27 cellular contexts compared by ENCODE assay signal in genomic region chr3:99586680-99587079, GRCh38. TPM values are rescaled to one million over a fixed set of nuclear protein-coding genes. Genes with fewer than 3 reads are reported as not detected.
DNase-seq lines count a peak whose midpoint lies in the region; TF ChIP-seq lines count a peak whose summit lies in the region.
"Had no signal": no experiment of that assay in that cellular context is flagged by ENCODE, and none has a peak within 500 bp of the region (broad histone marks: within the 10 kb centered on the region; RNA-seq: fewer than 3 reads in every experiment).

No MANE protein-coding gene starts in this region.

- no peak overlapping the region for H4K8ac ChIP-seq in mesenchymal stem cell (ENCODE audit: low read length)

- 0 out of 2 replicates have a peak, but pooled peaks cover 5% of the 10 kb centered on the region for H3K36me3 Mint-ChIP-seq in HFFc6 (ENCODE audit: low read depth)
- H3K36me3 Mint-ChIP-seq: CD14-positive monocyte; natural killer cell treated with Interleukin-12 subunit alpha and Interleukin-12 subunit beta and Interleukin-15 and Interleukin-18, amount 100 ng/mL, for 72 hours had no signal

- H3K27ac ChIP-seq in mesenchymal stem cell (ENCODE audit: low read length, poor library complexity, severe bottlenecking): no peak overlapping the region
- H3K27ac ChIP-seq: body of pancreas, ovary, right atrium auricular region, SK-N-MC, thyroid gland had no signal

- H2AK5ac ChIP-seq in mesenchymal stem cell (ENCODE audit: low read length, severe bottlenecking): no peak overlapping the region

- no peak overlapping the region for H2AFZ ChIP-seq in mesenchymal stem cell (ENCODE audit: low read depth, low read length)
- H2AFZ ChIP-seq: GM23338 had no signal

- H2BK15ac ChIP-seq in mesenchymal stem cell (ENCODE audit: low read depth, poor library complexity, severe bottlenecking): no peak overlapping the region

- no peaks in the 10 kb centered on the region for H3K27me3 ChIP-seq in mesenchymal stem cell (ENCODE audit: control insufficient read depth in 1 of 2, insufficient read depth in 1 of 2, low read length in 2 of 2)
- H3K27me3 ChIP-seq: body of pancreas, ovary, right atrium auricular region, thyroid gland had no signal

- H3K36me3 ChIP-seq in mesenchymal stem cell (ENCODE audit: control insufficient read depth in 1 of 2, insufficient read depth in 2 of 2, low read depth in 1 of 2, low read length in 2 of 2): no peaks in the 10 kb centered on the region
- H3K36me3 ChIP-seq: ovary, right atrium auricular region, thyroid gland had no signal

- H3K4me3 Mint-ChIP-seq in HFFc6: peak overlapping the region; percentile 40
- H3K4me3 Mint-ChIP-seq: activated B cell treated with CpG ODN at 0.5 μM for 24 hours; CD14-positive monocyte; GM23338; natural killer cell treated with Interleukin-12 subunit alpha and Interleukin-12 subunit beta and Interleukin-15 and Interleukin-18, amount 100 ng/mL, for 72 hours; stimulated activated naive CD8-positive, alpha-beta T cell treated with anti-CD3 and anti-CD28 coated beads, Interleukin-15, Interleukin-2, amounts not matched to agents 100 ng/mL and 50 ng/mL, for 24 hours; T-helper 2 cell treated with Interferon-gamma antibody and Interleukin-4, amounts not matched to agents 5 μg/mL and 100 μg/mL, for 36 hours had no signal

- no peaks in the 10 kb centered on the region for H3K79me1 ChIP-seq in mesenchymal stem cell (replicated peaks; ENCODE audit: low read length, poor library complexity, severe bottlenecking)

- no peaks in the 10 kb centered on the region for H3K4me1 ChIP-seq in mesenchymal stem cell (ENCODE audit: control insufficient read depth, insufficient read depth, low read depth, low read length)
- H3K4me1 ChIP-seq: body of pancreas, right atrium auricular region, thyroid gland had no signal

- H2BK12ac ChIP-seq in mesenchymal stem cell (ENCODE audit: low read length in 2 of 2): no peak overlapping the region

- TF ChIP-seq CTCF in HFFc6 (IDR thresholded peaks at IDR 0.05) (no peak), choroid plexus epithelial cell (conservative IDR thresholded peaks at IDR 0.05; ENCODE audit: low read depth, low read length) (peak; percentile 24)

- H3K4me1 Mint-ChIP-seq in HFFc6 (ENCODE audit: low read depth): peaks cover 13% of the 10 kb centered on the region
- H3K4me1 Mint-ChIP-seq: activated B cell treated with CpG ODN at 0.5 μM for 24 hours, CD14-positive monocyte, GM23338 had no signal

- H2BK120ac ChIP-seq in mesenchymal stem cell (ENCODE audit: low read depth, low read length): no peak overlapping the region

- no peak overlapping the region for H2BK5ac ChIP-seq in mesenchymal stem cell (ENCODE audit: low read depth, low read length, poor library complexity, severe bottlenecking)

- H3K23ac ChIP-seq in mesenchymal stem cell (ENCODE audit: low read length in 2 of 2): no peak overlapping the region

- no peaks in the 10 kb centered on the region for H3K9me3 ChIP-seq in mesenchymal stem cell (ENCODE audit: control insufficient read depth, low read length)
- H3K9me3 ChIP-seq: body of pancreas, ovary, right atrium auricular region, thyroid gland had no signal

- no peak overlapping the region for H4K91ac ChIP-seq in mesenchymal stem cell (ENCODE audit: low read length)

- H3K4me3 ChIP-seq in choroid plexus epithelial cell (ENCODE audit: low read depth, low read length): no peak overlapping the region
- H3K4me3 ChIP-seq in mesenchymal stem cell (ENCODE audit: insufficient read depth in 1 of 2, low read depth in 1 of 2, low read length in 2 of 2): no peak overlapping the region
- H3K4me3 ChIP-seq: body of pancreas, GM23338, K562, ovary, right atrium auricular region, SK-N-MC, thyroid gland had no signal

- DNase-seq in AG20443 (ENCODE audit: low spot score) (peak; percentile 44), HFFc6 (peak; percentile 17), choroid plexus epithelial cell (ENCODE audit: low read depth) (peak; percentile 46), mesenchymal stem cell (no peak), SIG-M5 (lab: John Stamatoyannopoulos, UW) (no peak), retina (no peak), NCI-H2107 (lab: John Stamatoyannopoulos, UW) (no peak)
- DNase-seq in NK-92 treated with Interleukin-12 subunit alpha and Interleukin-12 subunit beta, amount 100 ng/mL, for 24 hours (lab: John Stamatoyannopoulos, UW): no peak
- DNase-seq: activated B cell treated with CpG ODN at 0.5 μM for 24 hours; body of pancreas; effector CD4-positive, alpha-beta T cell; islet precursor cell; midbrain; NCI-H524; ovary; RPMI8226; thyroid gland had no signal

- no peak overlapping the region for H3K4ac ChIP-seq in mesenchymal stem cell (ENCODE audit: low read depth in 1 of 2, low read length in 2 of 2)

- no peak overlapping the region for H3K18ac ChIP-seq in mesenchymal stem cell (ENCODE audit: low read depth in 1 of 2, low read length in 2 of 2)

- H3K27me3 Mint-ChIP-seq in HFFc6 (ENCODE audit: insufficient read depth): peaks cover 3% of the 10 kb centered on the region
- H3K27me3 Mint-ChIP-seq: natural killer cell treated with Interleukin-12 subunit alpha and Interleukin-12 subunit beta and Interleukin-15 and Interleukin-18, amount 100 ng/mL, for 72 hours had no signal

- H3K9me3 Mint-ChIP-seq in HFFc6: no peaks in the 10 kb centered on the region; the same call in 1 of the 2 replicates
- H3K9me3 Mint-ChIP-seq: activated B cell treated with CpG ODN at 0.5 μM for 24 hours; GM23338; stimulated activated naive CD8-positive, alpha-beta T cell treated with anti-CD3 and anti-CD28 coated beads, Interleukin-15, Interleukin-2, amounts not matched to agents 100 ng/mL and 50 ng/mL, for 24 hours; T-helper 2 cell treated with Interferon-gamma antibody and Interleukin-4, amounts not matched to agents 5 μg/mL and 100 μg/mL, for 36 hours had no signal

- peak overlapping the region; percentile 57 for H3K9ac ChIP-seq in mesenchymal stem cell (ENCODE audit: low read length)

- no peak overlapping the region for H3K14ac ChIP-seq in mesenchymal stem cell (ENCODE audit: low read length in 2 of 2)

- H3K4me2 ChIP-seq in mesenchymal stem cell (ENCODE audit: low read length, poor library complexity, severe bottlenecking): no peak overlapping the region
- H3K4me2 ChIP-seq: GM23338 had no signal

- 65% methylated on average over 2 of the region's 3 CpGs for WGBS in mesenchymal stem cell

- H3K27ac Mint-ChIP-seq in HFFc6: peak overlapping the region; percentile 19
- H3K27ac Mint-ChIP-seq: activated B cell treated with CpG ODN at 0.5 μM for 24 hours; activated naive CD4-positive, alpha-beta T cell treated with anti-CD3 and anti-CD28 coated beads, Interleukin-2, amount 50 U/mL, for 72 hours; CD14-positive monocyte; GM23338; natural killer cell treated with Interleukin-12 subunit alpha and Interleukin-12 subunit beta and Interleukin-15 and Interleukin-18, amount 100 ng/mL, for 72 hours; stimulated activated naive CD8-positive, alpha-beta T cell treated with anti-CD3 and anti-CD28 coated beads, Interleukin-15, Interleukin-2, amounts not matched to agents 100 ng/mL and 50 ng/mL, for 24 hours; T-helper 2 cell treated with Interferon-gamma antibody and Interleukin-4, amounts not matched to agents 5 μg/mL and 100 μg/mL, for 36 hours had no signal

RNA-seq across cellular contexts. Expression of gene COL8A1, which starts 51.7 kb away (rescaled TPM):
- total RNA-seq in HFFc6 (2021; fragmentation: NEBNext Ultra II Directional; extraction: Animal tissue kit (Norgen Biotek cat#: 25700)): 10 to 100 TPM; 27.3 to 88.7 (median 30.1) TPM
- polyA plus RNA-seq in mesenchymal stem cell (2013, experiment 1 of 2): 115 TPM
- polyA plus RNA-seq in mesenchymal stem cell (2013, experiment 2 of 2): 112 TPM
- total RNA-seq: G401 had no signal
- polyA plus RNA-seq: CD14-positive monocyte, K562 had no signal

Comparison
In these comparisons a context has a peak if more than half of its experiments do, and no peak if none do; other contexts are left out.
1. DNase-seq: peak in AG20443 (single experiment), HFFc6 (single experiment) and choroid plexus epithelial cell (single experiment); none in mesenchymal stem cell (single experiment), SIG-M5 (single experiment), NK-92 treated with Interleukin-12 subunit alpha and Interleukin-12 subunit beta, amount 100 ng/mL, for 24 hours (single experiment), retina (single experiment) and NCI-H2107 (single experiment).